Comparison of ENCODE assay signal across 29 cellular contexts in genomic region chr11:70139785-70140410, GRCh38.
DNase-seq lines count a peak whose midpoint lies in the region; TF ChIP-seq lines count a peak whose summit lies in the region.
"Had no signal": no experiment of that assay in that cellular context is flagged by ENCODE, and none has a peak within 500 bp of the region (broad histone marks: within the 10 kb centered on the region; RNA-seq: fewer than 3 reads in every experiment).

No MANE protein-coding gene starts in this region.

- H3K27ac ChIP-seq in PC-9 (peak overlapping the region; percentile 57), suprapubic skin (peak overlapping the region; percentile 76)
- H3K27ac ChIP-seq: BLaER1, left ventricle myocardium inferior, thyroid gland had no signal

- peaks cover 33% of the 10 kb centered on the region for H3K4me1 ChIP-seq in PC-9 (replicated peaks; ENCODE audit: insufficient read depth)
- H3K4me1 ChIP-seq in suprapubic skin = peaks cover 23% of the 10 kb centered on the region
- H3K4me1 ChIP-seq: thyroid gland had no signal

- no peak for TF ChIP-seq CTCF in PC-9 (conservative IDR thresholded peaks at IDR 0.05)
- TF ChIP-seq CTCF in epithelial cell of esophagus (IDR thresholded peaks at IDR 0.05; ENCODE audit: insufficient read depth, low read depth, low read length, missing control alignments) = no peak
- no peak for TF ChIP-seq CTCF in mesothelial cell of epicardium (IDR thresholded peaks at IDR 0.05; ENCODE audit: unreplicated experiment)
- TF ChIP-seq CTCF in suprapubic skin (IDR thresholded peaks at IDR 0.05) = no peak

- TSS peak; percentile 44 for BruUV-seq in PC-9 (replicated peaks; lab: Mats Ljungman, UMichigan)

- H3K4me3 ChIP-seq in PC-9 (no peak overlapping the region), epithelial cell of esophagus (ENCODE audit: low read length) (no peak overlapping the region), suprapubic skin (no peak overlapping the region)
- H3K4me3 ChIP-seq: BLaER1, GM12878, left ventricle myocardium inferior, thyroid gland had no signal

- DNase-seq in PC-9 (peak; percentile 51 to 55), epithelial cell of esophagus (ENCODE audit: low read depth) (peak; percentile 67), mesothelial cell of epicardium (ENCODE audit: low spot score in 2 of 2, unreplicated experiment in 2 of 2) (no peak), suprapubic skin (ENCODE audit: low spot score in 2 of 2) (no peak), NCI-H1092 (lab: John Stamatoyannopoulos, UW) (no peak), NCI-H146 (lab: John Stamatoyannopoulos, UW) (no peak), NOMO-1 treated with dmso at 0.1 percent for 144 hours (lab: John Stamatoyannopoulos, UW; ENCODE audit: unreplicated experiment) (no peak), GOT3 (lab: John Stamatoyannopoulos, UW) (no peak)
- DNase-seq: activated CD4-positive, alpha-beta memory T cell treated with anti-CD3 and anti-CD28 coated beads, Interleukin-2, amount 10 ng/mL, durations not matched to agents 7 days and 5 days; activated CD4-positive, alpha-beta T cell treated with anti-CD3 and anti-CD28 coated beads for 1 hour; activated naive CD4-positive, alpha-beta T cell treated with anti-CD3 and anti-CD28 coated beads, Interleukin-2, amount 50 U/mL, for 16 hours; DMS153; left ventricle myocardium inferior; midbrain; NCI-H187; NCI-H2171 treated with DMSO at 0.1 percent for 48 hours; NCI-H510A treated with DMSO at 0.1 percent for 48 hours; OCI-M1; Right ventricle myocardium superior; stimulated activated CD8-positive, alpha-beta memory T cell treated with anti-CD3 and anti-CD28 coated beads, Interleukin-4, amount 100 ng/mL, for 48 hours; stimulated activated naive CD8-positive, alpha-beta T cell treated with anti-CD3 and anti-CD28 coated beads, Interleukin-15, amount 100 ng/mL, for 72 hours had no signal

- H3K27me3 ChIP-seq in PC-9 (ENCODE audit: insufficient read depth, low read depth) (no peaks in the 10 kb centered on the region), suprapubic skin (peaks cover 25% of the 10 kb centered on the region)
- H3K27me3 ChIP-seq: thyroid gland had no signal

- no peak overlapping the region for H2AFZ ChIP-seq in PC-9

- H3K9me3 Mint-ChIP-seq in mesothelial cell of epicardium = no peaks in the 10 kb centered on the region
- H3K9me3 Mint-ChIP-seq: activated CD4-positive, alpha-beta memory T cell treated with anti-CD3 and anti-CD28 coated beads, Interleukin-2, amount 10 ng/mL, durations not matched to agents 7 days and 5 days; activated T-helper 17 cell treated with anti-CD3 and anti-CD28 coated beads, Interleukin-2, amount 50 U/mL, for 72 hours; IgD-negative memory B cell; nephron; stimulated activated naive CD8-positive, alpha-beta T cell treated with anti-CD3 and anti-CD28 coated beads, Interleukin-15, amount 100 ng/mL, for 72 hours; T-helper 1 cell treated with Interleukin-12 subunit alpha and Interleukin-12 subunit beta and Interleukin-4 antibody, amounts not matched to agents 30 μg/mL and 1 μg/mL, for 36 hours had no signal

- no peaks in the 10 kb centered on the region for H3K79me2 ChIP-seq in PC-9 (ENCODE audit: low read depth)

- H3K27ac Mint-ChIP-seq in mesothelial cell of epicardium = peak overlapping the region; percentile 64
- H3K27ac Mint-ChIP-seq: activated CD4-positive, alpha-beta memory T cell treated with anti-CD3 and anti-CD28 coated beads, Interleukin-2, amount 10 ng/mL, durations not matched to agents 7 days and 5 days; activated T-helper 17 cell treated with anti-CD3 and anti-CD28 coated beads, Interleukin-2, amount 50 U/mL, for 72 hours; IgD-negative memory B cell; stimulated activated naive CD8-positive, alpha-beta T cell treated with anti-CD3 and anti-CD28 coated beads, Interleukin-15, amount 100 ng/mL, for 72 hours; T-helper 1 cell treated with Interleukin-12 subunit alpha and Interleukin-12 subunit beta and Interleukin-4 antibody, amounts not matched to agents 30 μg/mL and 1 μg/mL, for 36 hours had no signal

- peaks cover 23% of the 10 kb centered on the region for H3K4me1 Mint-ChIP-seq in mesothelial cell of epicardium
- H3K4me1 Mint-ChIP-seq: activated CD4-positive, alpha-beta memory T cell treated with anti-CD3 and anti-CD28 coated beads, Interleukin-2, amount 10 ng/mL, durations not matched to agents 7 days and 5 days; activated T-helper 17 cell treated with anti-CD3 and anti-CD28 coated beads, Interleukin-2, amount 50 U/mL, for 72 hours; IgD-negative memory B cell had no signal

- TF ChIP-seq EP300 in suprapubic skin (IDR thresholded peaks at IDR 0.05) = no peak

- H3K4me2 ChIP-seq in PC-9 = 0 out of 2 replicates have a peak overlapping the region, but pooled peaks have one; percentile 27
- H3K4me2 ChIP-seq: BLaER1 had no signal

- H3K36me3 ChIP-seq in PC-9 (ENCODE audit: low read depth) = peaks cover 51% of the 10 kb centered on the region
- H3K36me3 ChIP-seq in suprapubic skin = no peaks in the 10 kb centered on the region
- H3K36me3 ChIP-seq: BLaER1, left ventricle myocardium inferior, thyroid gland had no signal

- no peak for TF ChIP-seq POLR2A in suprapubic skin (IDR thresholded peaks at IDR 0.05)

- no peaks in the 10 kb centered on the region for H3K36me3 Mint-ChIP-seq in mesothelial cell of epicardium
- H3K36me3 Mint-ChIP-seq: brain, IgD-negative memory B cell had no signal

- WGBS in suprapubic skin = 36% methylated on average over 15 of the region's 15 CpGs

- POLR2A ChIA-PET in PC-9 (lab: Charles Lee; ENCODE audit: unreplicated experiment) = interaction anchor here (0.7 kb wide), 1 partner anchor 1797 kb away, joined by 5 read pairs; no protein-coding TSS in a partner anchor

- CTCF ChIA-PET in PC-9 (lab: Charles Lee) = interaction anchor here (0.6 kb wide), 1 partner anchor 191 kb away, joined by 3 read pairs; no protein-coding TSS in a partner anchor

- no peaks in the 10 kb centered on the region for H3K9me2 ChIP-seq in PC-9 (ENCODE audit: insufficient read depth)

- intact Hi-C loops in PC-9 (cut with micrococcal nuclease; ENCODE audit: unreplicated experiment) = loop anchor here (5.0 kb wide), 2 partner anchors 193 to 223 kb away; no protein-coding TSS in a partner anchor

- H3F3A ChIP-seq in PC-9 (ENCODE audit: insufficient read depth, low read depth) = peaks cover 96% of the 10 kb centered on the region

- H3K27me3 Mint-ChIP-seq in mesothelial cell of epicardium (ENCODE audit: low read depth) = peaks cover 37% of the 10 kb centered on the region

- H3K9me3 ChIP-seq in PC-9 (ENCODE audit: insufficient read depth, low read depth) (no peaks in the 10 kb centered on the region), suprapubic skin (no peaks in the 10 kb centered on the region)
- H3K9me3 ChIP-seq: BLaER1, left ventricle myocardium inferior, thyroid gland had no signal

- H3K4me3 Mint-ChIP-seq in mesothelial cell of epicardium = no peak overlapping the region
- H3K4me3 Mint-ChIP-seq: activated CD4-positive, alpha-beta memory T cell treated with anti-CD3 and anti-CD28 coated beads, Interleukin-2, amount 10 ng/mL, durations not matched to agents 7 days and 5 days; activated T-helper 17 cell treated with anti-CD3 and anti-CD28 coated beads, Interleukin-2, amount 50 U/mL, for 72 hours; stimulated activated naive CD8-positive, alpha-beta T cell treated with anti-CD3 and anti-CD28 coated beads, Interleukin-15, amount 100 ng/mL, for 72 hours; T-helper 1 cell treated with Interleukin-12 subunit alpha and Interleukin-12 subunit beta and Interleukin-4 antibody, amounts not matched to agents 30 μg/mL and 1 μg/mL, for 36 hours had no signal

- peaks cover 39% of the 10 kb centered on the region for H4K20me1 ChIP-seq in PC-9 (ENCODE audit: insufficient read depth)
- H4K20me1 ChIP-seq: BLaER1 had no signal

Comparison
In these comparisons a context has a peak if more than half of its experiments do, and no peak if none do; other contexts are left out.
1. DNase-seq: peak in PC-9 (2 of 2) and epithelial cell of esophagus (single experiment); none in mesothelial cell of epicardium (0 of 2), suprapubic skin (0 of 2), NCI-H1092 (single experiment), NCI-H146 (single experiment), NOMO-1 treated with dmso at 0.1 percent for 144 hours (single experiment) and GOT3 (single experiment).